ENCODE assay signal across 8 cellular contexts in the genomic region with DNA sequence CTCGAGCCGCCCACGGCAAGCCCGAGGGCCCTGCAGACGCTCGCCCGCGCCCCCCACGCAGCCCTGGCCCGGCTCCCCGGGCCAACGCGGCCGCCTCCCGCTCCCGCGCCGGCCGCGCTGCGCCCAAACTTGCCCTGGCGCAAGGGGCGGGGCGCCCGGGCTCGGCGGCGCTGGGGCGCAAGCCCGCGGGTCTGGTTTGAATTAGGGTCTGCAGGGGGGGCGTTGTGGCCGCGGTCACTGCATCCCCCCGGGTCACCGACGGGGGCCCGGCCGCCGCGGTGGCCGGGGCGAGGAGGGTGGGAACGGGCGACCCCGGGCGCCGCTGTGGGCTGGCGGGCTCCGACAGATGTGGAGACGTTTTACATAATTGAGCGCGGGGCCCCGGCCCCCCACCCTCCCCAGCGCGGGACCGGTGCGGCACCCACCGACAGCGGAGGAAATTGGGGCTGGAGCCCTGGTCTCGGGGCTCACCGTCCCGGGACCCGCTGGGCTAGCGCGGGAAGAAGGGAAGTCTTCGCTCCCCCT. TPM values are rescaled to one million over a fixed set of nuclear protein-coding genes. Genes with fewer than 3 reads are reported as not detected.
DNase-seq lines count a peak whose midpoint lies in the region; ATAC-seq and TF ChIP-seq lines count a peak whose summit lies in the region.

No MANE protein-coding gene starts in this region.

- no peak for DNase-seq in astrocyte of the spinal cord (ENCODE audit: low read depth, low spot score)
- DNase-seq in right lobe of liver = no peak
- DNase-seq in stimulated activated CD4-positive, alpha-beta T cell treated with anti-CD3 and anti-CD28 coated beads, Interleukin-4, amount 100 ng/mL, for 4 hours = no peak
- no peak for DNase-seq in putamen (ENCODE audit: low spot score)
- DNase-seq in superior temporal gyrus (ENCODE audit: extremely low spot score) = no peak

- TF ChIP-seq CTCF in astrocyte of the spinal cord (IDR thresholded peaks at IDR 0.05; ENCODE audit: low read depth, low read length) = no peak
- no peak for TF ChIP-seq CTCF in right lobe of liver (IDR thresholded peaks at IDR 0.05)

- intact Hi-C loops in right lobe of liver (cut with DNase I) = loop anchor here in 1 of 2 donors (10.0 kb wide), 1 partner anchor 109 kb away; no protein-coding TSS in a partner anchor

- no peak for TF ChIP-seq POLR2A in right lobe of liver (IDR thresholded peaks at IDR 0.05)

- H3K27ac ChIP-seq in right lobe of liver = peak overlapping the region; percentile 90 to 99 (median 92)

- H3K9me3 ChIP-seq in right lobe of liver = no peaks in the 10 kb centered on the region

- no peaks in the 10 kb centered on the region for H3K27me3 ChIP-seq in right lobe of liver

- in situ Hi-C loops in astrocyte of the spinal cord (cut with HindIII; ENCODE audit: low sequenced_read_pairs) = no loop called here

- H3K4me3 ChIP-seq in astrocyte of the spinal cord (ENCODE audit: low read depth, low read length) (peak overlapping the region; percentile 61), right lobe of liver (peak overlapping the region; percentile 85 to 93 (median 85))

- no CpG with 5 or more reads among the region's 67 CpGs for WGBS in right lobe of liver (ENCODE audit: insufficient coverage, low coverage, low lambda C conversion rate, missing lambda C conversion rate)

- ATAC-seq in GM18502 (IDR thresholded peaks at IDR 0.05; ENCODE audit: poor library complexity, unreplicated experiment) (peak; percentile 27), HG02943 (IDR thresholded peaks at IDR 0.05; ENCODE audit: low read depth, unreplicated experiment) (peak; percentile 22), right lobe of liver (no peak), GM18858 (IDR thresholded peaks at IDR 0.05; ENCODE audit: unreplicated experiment) (no peak)

- peaks cover 0 to 45% (median 20%) of the 10 kb centered on the region in 4 donors for H3K4me1 ChIP-seq in right lobe of liver

- peaks cover 0 to 4% (median 0%) of the 10 kb centered on the region in 4 donors for H3K36me3 ChIP-seq in right lobe of liver

RNA-seq across cellular contexts. Expression of gene SDC1, which starts 0.7 kb away (rescaled TPM):
- total RNA-seq in right lobe of liver = 100 to 1,000 TPM; 260 to 452 (median 415) TPM

Comparison
In these comparisons a context has a peak if more than half of its experiments do, and no peak if none do; other contexts are left out.
1. ATAC-seq: peak in GM18502 (single experiment) and HG02943 (single experiment); none in right lobe of liver (0 of 4) and GM18858 (single experiment).